In genomic region chr6:148450866-148451265, GRCh38 we compare ENCODE assay signal across 22 cellular contexts.
DNase-seq lines count a peak whose midpoint lies in the region; ATAC-seq, FAIRE-seq and TF ChIP-seq lines count a peak whose summit lies in the region.
"Had no signal": no experiment of that assay in that cellular context is flagged by ENCODE, and none has a peak within 500 bp of the region (broad histone marks: within the 10 kb centered on the region; RNA-seq: fewer than 3 reads in every experiment).

No MANE protein-coding gene starts in this region.

- H3K36me3 ChIP-seq in endothelial cell of umbilical vein (ENCODE audit: control insufficient read depth in 2 of 2, extremely low read depth in 1 of 2, insufficient read depth in 2 of 2, low read length in 2 of 2): peaks cover 5 to 15% of the 10 kb centered on the region in 2 experiments
- peaks cover 0 to 13% (median 9%) of the 10 kb centered on the region in 5 donors for H3K36me3 ChIP-seq in subcutaneous abdominal adipose tissue (ENCODE audit: control insufficient read depth in 5 of 5, insufficient read depth in 5 of 5, low read length in 5 of 5)

- intact Hi-C loops in endothelial cell of umbilical vein (cut with micrococcal nuclease): no loop called here
- intact Hi-C loops in Calu3 (cut with micrococcal nuclease; ENCODE audit: unreplicated experiment): no loop called here

- TF ChIP-seq CTCF in endothelial cell of umbilical vein (IDR thresholded peaks at IDR 0.05; ENCODE audit: extremely low read depth in 1 of 2, insufficient read depth in 1 of 2, low read depth in 1 of 2, low read length in 2 of 2) (no peak), Calu3 (IDR thresholded peaks at IDR 0.05; ENCODE audit: unreplicated experiment) (no peak)

- H2AFZ ChIP-seq in endothelial cell of umbilical vein (ENCODE audit: low read depth, low read length): no peak overlapping the region
- H2AFZ ChIP-seq: GM23338 had no signal

- H3K9ac ChIP-seq in endothelial cell of umbilical vein (replicated peaks; ENCODE audit: extremely low read depth, insufficient read depth, low read length): peak overlapping the region; percentile 54
- H3K9ac ChIP-seq in subcutaneous abdominal adipose tissue (ENCODE audit: low read length in 5 of 5): no peak overlapping the region

- no peaks in the 10 kb centered on the region for H4K20me1 ChIP-seq in endothelial cell of umbilical vein (replicated peaks; ENCODE audit: control insufficient read depth, extremely low read depth, insufficient read depth, low read length)

- H3K27ac ChIP-seq in endothelial cell of umbilical vein (ENCODE audit: insufficient read depth, low read depth, low read length) (peak overlapping the region; percentile 61), subcutaneous abdominal adipose tissue (ENCODE audit: low read depth, low read length) (peak overlapping the region; percentile 7)
- H3K27ac ChIP-seq: C4-2B had no signal

- ATAC-seq in T-helper 17 cell (no peak), HG02870 (IDR thresholded peaks at IDR 0.05; ENCODE audit: unreplicated experiment) (no peak), HG02610 (IDR thresholded peaks at IDR 0.05; ENCODE audit: unreplicated experiment) (no peak)
- ATAC-seq: CD8-positive, alpha-beta T cell; GM12878; GM23338; HCT116 had no signal

- H3K4me1 Mint-ChIP-seq in T-helper 17 cell (peaks cover 38% of the 10 kb centered on the region), Calu3 (ENCODE audit: low read depth, unreplicated experiment) (no peaks in the 10 kb centered on the region)

- POLR2A ChIA-PET in endothelial cell of umbilical vein (lab: Charles Lee): interaction anchor here (0.6 kb wide), 1 partner anchor 28 kb away, joined by 5 read pairs; no protein-coding TSS in a partner anchor

- no peak for TF ChIP-seq POLR2A in endothelial cell of umbilical vein (IDR thresholded peaks at IDR 0.05; ENCODE audit: low read depth, low read length)

- no peaks in the 10 kb centered on the region for H3K27me3 ChIP-seq in endothelial cell of umbilical vein (ENCODE audit: control insufficient read depth in 2 of 2, insufficient read depth in 2 of 2, low read length in 2 of 2)
- no peaks in the 10 kb centered on the region for H3K27me3 ChIP-seq in subcutaneous abdominal adipose tissue (ENCODE audit: control insufficient read depth in 5 of 5, insufficient read depth in 4 of 5, low read length in 5 of 5)

- CTCF ChIA-PET in endothelial cell of umbilical vein (lab: Charles Lee) (interaction anchor here (0.9 to 1.1 kb wide), 2 partner anchors 271 to 274 kb away, joined by 3 to 4 read pairs; no protein-coding TSS in a partner anchor), Calu3 (lab: Charles Lee) (interaction anchor here (0.9 kb wide), 1 partner anchor 9 kb away, joined by 3 read pairs; no protein-coding TSS in a partner anchor)

- dilution Hi-C loops in endothelial cell of umbilical vein (cut with MboI; ENCODE audit: extremely low pct_ligation_motif_present, low sequenced_read_pairs): no loop called here

- no peak overlapping the region for H3K4me3 Mint-ChIP-seq in T-helper 17 cell
- no peak overlapping the region for H3K4me3 Mint-ChIP-seq in Calu3 (ENCODE audit: low read depth, unreplicated experiment)
- H3K4me3 Mint-ChIP-seq: CD4-positive, CD25-positive, alpha-beta regulatory T cell; CD8-positive, alpha-beta T cell; GM23338; H9 had no signal

- FAIRE-seq in endothelial cell of umbilical vein (lab: Jason Lieb, UNC) (no peak), RCC 7860 (lab: Jason Lieb, UNC) (no peak)
- FAIRE-seq: D721Med, GM12878, GM19239 had no signal

- no peaks in the 10 kb centered on the region for H3K9me3 ChIP-seq in T-helper 17 cell (ENCODE audit: control insufficient read depth, low read length, poor library complexity, severe bottlenecking)
- no peaks in the 10 kb centered on the region for H3K9me3 ChIP-seq in endothelial cell of umbilical vein (replicated peaks; ENCODE audit: control insufficient read depth, insufficient read depth, low read length)
- no peaks in the 10 kb centered on the region for H3K9me3 ChIP-seq in subcutaneous abdominal adipose tissue (ENCODE audit: control insufficient read depth in 5 of 5, low read length in 5 of 5)
- H3K9me3 ChIP-seq: Caco-2 had no signal

- H3K36me3 Mint-ChIP-seq in T-helper 17 cell (ENCODE audit: low read depth) (no peaks in the 10 kb centered on the region), Calu3 (ENCODE audit: insufficient read depth, unreplicated experiment) (no peaks in the 10 kb centered on the region)
- H3K36me3 Mint-ChIP-seq: CD4-positive, CD25-positive, alpha-beta regulatory T cell; CD8-positive, alpha-beta T cell had no signal

- peak overlapping the region; percentile 7 for H3K4me2 ChIP-seq in endothelial cell of umbilical vein (ENCODE audit: insufficient read depth, low read length)
- H3K4me2 ChIP-seq: GM23338 had no signal

- DNase-seq in RPMI7951 (ENCODE audit: low read depth): peak; percentile 31
- no peak for DNase-seq in T-helper 17 cell
- no peak for DNase-seq in endothelial cell of umbilical vein (ENCODE audit: low read depth, low spot score)
- no peak for DNase-seq in Calu3
- no peak for DNase-seq in RCC 7860 (ENCODE audit: low spot score)
- DNase-seq: Caco-2; CD4-positive, CD25-positive, alpha-beta regulatory T cell; CD8-positive, alpha-beta T cell; DMS 273 treated with DMSO at 0.1 percent for 48 hours; DMS79; EL; GDM1; H9 had no signal

- H3K27me3 Mint-ChIP-seq in T-helper 17 cell: peaks cover 19% of the 10 kb centered on the region
- H3K27me3 Mint-ChIP-seq in Calu3 (ENCODE audit: unreplicated experiment): no peaks in the 10 kb centered on the region

- BruUV-seq in endothelial cell of umbilical vein (replicated peaks; lab: Mats Ljungman, UMichigan) (no TSS peak), Calu3 (replicated peaks; lab: Mats Ljungman, UMichigan) (no TSS peak)

- no peaks in the 10 kb centered on the region for H3K9me3 Mint-ChIP-seq in Calu3 (ENCODE audit: low read depth, unreplicated experiment)
- H3K9me3 Mint-ChIP-seq: CD8-positive, alpha-beta T cell; GM23338; H9 had no signal

- peak overlapping the region; percentile 4 for H3K27ac Mint-ChIP-seq in T-helper 17 cell
- H3K27ac Mint-ChIP-seq in Calu3 (ENCODE audit: unreplicated experiment): no peak overlapping the region
- H3K27ac Mint-ChIP-seq: CD4-positive, CD25-positive, alpha-beta regulatory T cell; CD8-positive, alpha-beta T cell; GM23338 had no signal

- H3K4me1 ChIP-seq in endothelial cell of umbilical vein (ENCODE audit: control insufficient read depth, extremely low read depth, insufficient read depth, low read length) (peaks cover 84% of the 10 kb centered on the region), subcutaneous abdominal adipose tissue (ENCODE audit: control insufficient read depth in 5 of 5, insufficient read depth in 5 of 5, low read length in 5 of 5) (peaks cover 2 to 73% (median 11%) of the 10 kb centered on the region in 5 donors)

- H3K4me3 ChIP-seq in endothelial cell of umbilical vein (replicated peaks in 1 of 3; ENCODE audit: insufficient read depth in 1 of 3, low read depth in 1 of 3, low read length in 3 of 3): no peak overlapping the region
- H3K4me3 ChIP-seq in subcutaneous abdominal adipose tissue (ENCODE audit: low read depth in 1 of 5, low read length in 5 of 5): no peak overlapping the region
- H3K4me3 ChIP-seq: GM12878, GM23338 had no signal

- no peaks in the 10 kb centered on the region for H3K9me1 ChIP-seq in endothelial cell of umbilical vein (replicated peaks; ENCODE audit: control insufficient read depth, extremely low read depth, insufficient read depth, low read length)

- peaks cover 76% of the 10 kb centered on the region for H3K79me2 ChIP-seq in endothelial cell of umbilical vein (ENCODE audit: control insufficient read depth, insufficient read depth, low read length)

TF ChIP-seq in endothelial cell of umbilical vein, 7 proteins besides CTCF, POLR2A, EP300 and RAD21:
- TF ChIP-seq MAX (IDR thresholded peaks at IDR 0.05; ENCODE audit: insufficient read depth, insufficient read length): no peak
- no peak for TF ChIP-seq FOS (IDR thresholded peaks at IDR 0.05; ENCODE audit: borderline replicate concordance, insufficient read depth, low read length)
- no peak for TF ChIP-seq MYC (IDR thresholded peaks at IDR 0.05; ENCODE audit: low read depth, low read length)
- TF ChIP-seq GATA2 (IDR thresholded peaks at IDR 0.05; ENCODE audit: insufficient read depth, insufficient read length, low read depth, low read length): no peak
TF ChIP-seq in endothelial cell of umbilical vein: peak in this region for 0.
